ENCODE assay signal across 1 cellular context in the genomic region with DNA sequence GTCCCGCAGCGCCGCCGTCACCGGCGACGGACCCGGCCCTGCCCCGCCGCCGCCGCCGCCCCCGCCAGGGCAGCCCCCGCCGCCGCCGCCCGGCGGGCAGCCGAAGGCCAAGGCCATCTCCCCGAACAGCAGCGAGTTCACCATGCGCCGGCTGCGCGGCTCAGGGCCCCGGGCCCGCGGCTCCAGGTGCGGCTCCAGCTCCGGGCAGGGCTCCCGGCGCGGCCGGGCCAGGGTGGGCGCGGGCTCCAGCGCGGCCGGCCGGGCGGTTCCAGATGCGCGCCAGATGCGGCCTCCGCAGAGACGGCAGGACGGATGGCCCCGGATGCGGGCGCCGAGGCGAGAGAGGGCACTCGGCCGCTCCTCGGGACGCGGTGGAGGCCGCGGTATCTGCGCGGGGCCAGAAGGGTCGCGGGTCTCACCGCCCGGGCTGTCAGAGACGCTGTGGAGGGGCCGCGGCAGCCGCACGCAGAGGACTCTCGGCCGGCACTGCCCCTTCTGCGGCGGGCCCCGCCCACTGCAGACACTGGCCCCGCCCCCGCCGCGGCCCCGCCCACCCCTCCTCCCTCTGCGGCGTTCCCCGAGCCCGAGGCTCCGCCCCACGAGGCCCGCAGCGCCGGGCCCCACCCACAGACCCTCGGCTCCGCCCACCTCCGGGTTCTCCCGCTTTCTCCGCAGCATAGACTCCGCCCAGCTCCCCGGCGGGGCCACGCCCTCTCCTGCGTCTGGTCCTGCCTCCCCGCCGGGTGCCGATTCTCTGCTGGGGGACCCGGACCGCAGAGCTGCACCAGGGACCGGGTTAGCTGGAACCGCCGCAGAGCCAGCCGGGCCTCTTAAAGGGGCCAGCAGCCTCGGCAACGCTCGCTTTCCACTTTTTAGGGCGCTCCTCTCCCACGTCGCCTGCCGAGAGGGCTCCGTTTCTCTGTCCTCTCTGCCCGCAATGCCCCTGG.
A peak's percentile ranks its signal among the peaks of the same experiment; 100 is the strongest.
TF ChIP-seq lines count a peak whose summit lies in the region.

A gene (minus strand): TSS at position 488 of the 947 bp plus-strand sequence. CDS start 344 bp downstream, at position 144.

TF ChIP-seq in HepG2, 621 proteins besides CTCF, POLR2A, EP300 and RAD21 (continues in another document):
- TF ChIP-seq, protein P1, sequence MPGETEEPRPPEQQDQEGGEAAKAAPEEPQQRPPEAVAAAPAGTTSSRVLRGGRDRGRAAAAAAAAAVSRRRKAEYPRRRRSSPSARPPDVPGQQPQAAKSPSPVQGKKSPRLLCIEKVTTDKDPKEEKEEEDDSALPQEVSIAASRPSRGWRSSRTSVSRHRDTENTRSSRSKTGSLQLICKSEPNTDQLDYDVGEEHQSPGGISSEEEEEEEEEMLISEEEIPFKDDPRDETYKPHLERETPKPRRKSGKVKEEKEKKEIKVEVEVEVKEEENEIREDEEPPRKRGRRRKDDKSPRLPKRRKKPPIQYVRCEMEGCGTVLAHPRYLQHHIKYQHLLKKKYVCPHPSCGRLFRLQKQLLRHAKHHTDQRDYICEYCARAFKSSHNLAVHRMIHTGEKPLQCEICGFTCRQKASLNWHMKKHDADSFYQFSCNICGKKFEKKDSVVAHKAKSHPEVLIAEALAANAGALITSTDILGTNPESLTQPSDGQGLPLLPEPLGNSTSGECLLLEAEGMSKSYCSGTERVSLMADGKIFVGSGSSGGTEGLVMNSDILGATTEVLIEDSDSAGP (CRISPR knock-in tag; IDR thresholded peaks at IDR 0.05; ENCODE audit: borderline replicate concordance) = peak; percentile 99
- TF ChIP-seq ZSCAN21 (CRISPR knock-in tag; IDR thresholded peaks at IDR 0.05; ENCODE audit: borderline replicate concordance) (peak; percentile 49; the same call in 1 of the 2 replicates), FOSL2 (CRISPR knock-in tag; IDR thresholded peaks at IDR 0.05) (no peak), ZNF768 (CRISPR knock-in tag; IDR thresholded peaks at IDR 0.05) (no peak; the same call in 1 of the 2 replicates), TARDBP (CRISPR knock-in tag; IDR thresholded peaks at IDR 0.05) (0 out of 2 replicates have a peak, but pooled peaks have one; percentile 3), ZMYM4 (CRISPR knock-in tag; IDR thresholded peaks at IDR 0.05) (0 out of 2 replicates have a peak, but pooled peaks have one; percentile 37), HNRNPK (IDR thresholded peaks at IDR 0.05; ENCODE audit: low read depth, low read length, poor library complexity, severe bottlenecking) (peak; percentile 13), MYC (CRISPR knock-in tag; IDR thresholded peaks at IDR 0.05; ENCODE audit: borderline replicate concordance) (peak; percentile 20; the same call in 1 of the 2 replicates), SP5 (CRISPR knock-in tag; IDR thresholded peaks at IDR 0.05; ENCODE audit: borderline replicate concordance, low read depth) (no peak; the same call in 1 of the 2 replicates), ZMYM2 (CRISPR knock-in tag; IDR thresholded peaks at IDR 0.05) (no peak), RBAK (CRISPR knock-in tag; IDR thresholded peaks at IDR 0.05) (no peak), MIER2 (CRISPR knock-in tag; IDR thresholded peaks at IDR 0.05) (no peak), NAIF1 (CRISPR knock-in tag; IDR thresholded peaks at IDR 0.05; ENCODE audit: borderline replicate concordance) (no peak), POLR2AphosphoS5 (IDR thresholded peaks at IDR 0.05; ENCODE audit: low read depth, low read length) (peak; percentile 77), XBP1 (CRISPR knock-in tag; IDR thresholded peaks at IDR 0.05) (no peak), ZNF136 (CRISPR knock-in tag; IDR thresholded peaks at IDR 0.05; ENCODE audit: low read depth) (no peak), ELF1 (CRISPR knock-in tag; IDR thresholded peaks at IDR 0.05) (peak; percentile 20; the same call in 1 of the 2 replicates), GATAD1 (CRISPR knock-in tag; IDR thresholded peaks at IDR 0.05) (peak; percentile 9; the same call in 1 of the 2 replicates), SKI (IDR thresholded peaks at IDR 0.05; ENCODE audit: partially characterized antibody) (peak; percentile 61), ZNF772 (CRISPR knock-in tag; IDR thresholded peaks at IDR 0.05) (no peak), ZNF672 (CRISPR knock-in tag; IDR thresholded peaks at IDR 0.05) (no peak), KDM3A (CRISPR knock-in tag; IDR thresholded peaks at IDR 0.05; ENCODE audit: low read depth) (peak; percentile 17; the same call in 1 of the 2 replicates), ZSCAN31 (CRISPR knock-in tag; IDR thresholded peaks at IDR 0.05; ENCODE audit: low read depth) (0 out of 2 replicates have a peak, but pooled peaks have one; percentile 18), ZFP36L1 (CRISPR knock-in tag; IDR thresholded peaks at IDR 0.05) (no peak), REXO4 (CRISPR knock-in tag; IDR thresholded peaks at IDR 0.05; ENCODE audit: borderline replicate concordance) (no peak), ZBTB7A (CRISPR knock-in tag; IDR thresholded peaks at IDR 0.05) (0 out of 2 replicates have a peak, but pooled peaks have one; percentile 59), GLI4 (CRISPR knock-in tag; IDR thresholded peaks at IDR 0.05; ENCODE audit: borderline replicate concordance) (no peak), FOXJ3 (CRISPR knock-in tag; IDR thresholded peaks at IDR 0.05; ENCODE audit: borderline replicate concordance) (no peak), ARID2 (CRISPR knock-in tag; IDR thresholded peaks at IDR 0.05; ENCODE audit: borderline replicate concordance) (no peak), HOXA9 (CRISPR knock-in tag; IDR thresholded peaks at IDR 0.05; ENCODE audit: borderline replicate concordance) (no peak; the same call in 1 of the 2 replicates), NCOA5 (CRISPR knock-in tag; IDR thresholded peaks at IDR 0.05) (no peak), ZNF747 (CRISPR knock-in tag; IDR thresholded peaks at IDR 0.05; ENCODE audit: borderline replicate concordance) (no peak; the same call in 1 of the 2 replicates), ZNF557 (CRISPR knock-in tag; IDR thresholded peaks at IDR 0.05) (no peak), ZNF709 (CRISPR knock-in tag; IDR thresholded peaks at IDR 0.05) (no peak)
- TF ChIP-seq, protein P2, sequence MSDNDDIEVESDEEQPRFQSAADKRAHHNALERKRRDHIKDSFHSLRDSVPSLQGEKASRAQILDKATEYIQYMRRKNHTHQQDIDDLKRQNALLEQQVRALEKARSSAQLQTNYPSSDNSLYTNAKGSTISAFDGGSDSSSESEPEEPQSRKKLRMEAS (IDR thresholded peaks at IDR 0.05) = peak; percentile 39
- TF ChIP-seq, protein P3, sequence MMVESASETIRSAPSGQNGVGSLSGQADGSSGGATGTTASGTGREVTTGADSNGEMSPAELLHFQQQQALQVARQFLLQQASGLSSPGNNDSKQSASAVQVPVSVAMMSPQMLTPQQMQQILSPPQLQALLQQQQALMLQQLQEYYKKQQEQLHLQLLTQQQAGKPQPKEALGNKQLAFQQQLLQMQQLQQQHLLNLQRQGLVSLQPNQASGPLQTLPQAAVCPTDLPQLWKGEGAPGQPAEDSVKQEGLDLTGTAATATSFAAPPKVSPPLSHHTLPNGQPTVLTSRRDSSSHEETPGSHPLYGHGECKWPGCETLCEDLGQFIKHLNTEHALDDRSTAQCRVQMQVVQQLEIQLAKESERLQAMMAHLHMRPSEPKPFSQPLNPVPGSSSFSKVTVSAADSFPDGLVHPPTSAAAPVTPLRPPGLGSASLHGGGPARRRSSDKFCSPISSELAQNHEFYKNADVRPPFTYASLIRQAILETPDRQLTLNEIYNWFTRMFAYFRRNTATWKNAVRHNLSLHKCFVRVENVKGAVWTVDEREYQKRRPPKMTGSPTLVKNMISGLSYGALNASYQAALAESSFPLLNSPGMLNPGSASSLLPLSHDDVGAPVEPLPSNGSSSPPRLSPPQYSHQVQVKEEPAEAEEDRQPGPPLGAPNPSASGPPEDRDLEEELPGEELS (CRISPR knock-in tag; IDR thresholded peaks at IDR 0.05) = 0 out of 2 replicates have a peak, but pooled peaks have one; percentile 8
- TF ChIP-seq, protein P4, sequence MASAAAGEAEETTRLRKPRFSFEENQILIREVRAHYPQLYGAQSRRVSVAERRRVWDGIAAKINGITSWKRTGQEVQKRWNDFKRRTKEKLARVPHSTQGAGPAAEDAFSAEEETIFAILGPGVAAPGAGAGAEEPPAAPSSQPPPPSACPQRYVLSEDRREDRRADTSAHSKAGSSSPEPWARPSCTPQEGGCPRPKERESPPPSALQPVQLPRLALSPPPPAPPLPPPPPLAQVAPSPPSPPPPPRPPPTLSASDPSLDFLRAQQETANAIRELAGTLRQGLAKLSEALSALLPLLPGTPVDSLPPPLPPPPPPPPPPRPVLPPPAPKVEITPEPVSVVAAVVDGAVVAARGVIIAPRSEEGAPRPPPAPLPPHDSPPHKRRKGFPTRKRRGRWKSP (CRISPR knock-in tag; IDR thresholded peaks at IDR 0.05) = 0 out of 2 replicates have a peak, but pooled peaks have one; percentile 19
- TF ChIP-seq, protein P5, sequence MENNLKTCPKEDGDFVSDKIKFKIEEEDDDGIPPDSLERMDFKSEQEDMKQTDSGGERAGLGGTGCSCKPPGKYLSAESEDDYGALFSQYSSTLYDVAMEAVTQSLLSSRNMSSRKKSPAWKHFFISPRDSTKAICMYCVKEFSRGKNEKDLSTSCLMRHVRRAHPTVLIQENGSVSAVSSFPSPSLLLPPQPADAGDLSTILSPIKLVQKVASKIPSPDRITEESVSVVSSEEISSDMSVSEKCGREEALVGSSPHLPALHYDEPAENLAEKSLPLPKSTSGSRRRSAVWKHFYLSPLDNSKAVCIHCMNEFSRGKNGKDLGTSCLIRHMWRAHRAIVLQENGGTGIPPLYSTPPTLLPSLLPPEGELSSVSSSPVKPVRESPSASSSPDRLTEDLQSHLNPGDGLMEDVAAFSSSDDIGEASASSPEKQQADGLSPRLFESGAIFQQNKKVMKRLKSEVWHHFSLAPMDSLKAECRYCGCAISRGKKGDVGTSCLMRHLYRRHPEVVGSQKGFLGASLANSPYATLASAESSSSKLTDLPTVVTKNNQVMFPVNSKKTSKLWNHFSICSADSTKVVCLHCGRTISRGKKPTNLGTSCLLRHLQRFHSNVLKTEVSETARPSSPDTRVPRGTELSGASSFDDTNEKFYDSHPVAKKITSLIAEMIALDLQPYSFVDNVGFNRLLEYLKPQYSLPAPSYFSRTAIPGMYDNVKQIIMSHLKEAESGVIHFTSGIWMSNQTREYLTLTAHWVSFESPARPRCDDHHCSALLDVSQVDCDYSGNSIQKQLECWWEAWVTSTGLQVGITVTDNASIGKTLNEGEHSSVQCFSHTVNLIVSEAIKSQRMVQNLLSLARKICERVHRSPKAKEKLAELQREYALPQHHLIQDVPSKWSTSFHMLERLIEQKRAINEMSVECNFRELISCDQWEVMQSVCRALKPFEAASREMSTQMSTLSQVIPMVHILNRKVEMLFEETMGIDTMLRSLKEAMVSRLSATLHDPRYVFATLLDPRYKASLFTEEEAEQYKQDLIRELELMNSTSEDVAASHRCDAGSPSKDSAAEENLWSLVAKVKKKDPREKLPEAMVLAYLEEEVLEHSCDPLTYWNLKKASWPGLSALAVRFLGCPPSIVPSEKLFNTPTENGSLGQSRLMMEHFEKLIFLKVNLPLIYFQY (CRISPR knock-in tag; IDR thresholded peaks at IDR 0.05; ENCODE audit: borderline replicate concordance) = peak; percentile 65; the same call in 1 of the 2 replicates
- TF ChIP-seq, protein P6, sequence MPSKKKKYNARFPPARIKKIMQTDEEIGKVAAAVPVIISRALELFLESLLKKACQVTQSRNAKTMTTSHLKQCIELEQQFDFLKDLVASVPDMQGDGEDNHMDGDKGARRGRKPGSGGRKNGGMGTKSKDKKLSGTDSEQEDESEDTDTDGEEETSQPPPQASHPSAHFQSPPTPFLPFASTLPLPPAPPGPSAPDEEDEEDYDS (CRISPR knock-in tag; IDR thresholded peaks at IDR 0.05) = peak; percentile 74
- TF ChIP-seq, protein P7, sequence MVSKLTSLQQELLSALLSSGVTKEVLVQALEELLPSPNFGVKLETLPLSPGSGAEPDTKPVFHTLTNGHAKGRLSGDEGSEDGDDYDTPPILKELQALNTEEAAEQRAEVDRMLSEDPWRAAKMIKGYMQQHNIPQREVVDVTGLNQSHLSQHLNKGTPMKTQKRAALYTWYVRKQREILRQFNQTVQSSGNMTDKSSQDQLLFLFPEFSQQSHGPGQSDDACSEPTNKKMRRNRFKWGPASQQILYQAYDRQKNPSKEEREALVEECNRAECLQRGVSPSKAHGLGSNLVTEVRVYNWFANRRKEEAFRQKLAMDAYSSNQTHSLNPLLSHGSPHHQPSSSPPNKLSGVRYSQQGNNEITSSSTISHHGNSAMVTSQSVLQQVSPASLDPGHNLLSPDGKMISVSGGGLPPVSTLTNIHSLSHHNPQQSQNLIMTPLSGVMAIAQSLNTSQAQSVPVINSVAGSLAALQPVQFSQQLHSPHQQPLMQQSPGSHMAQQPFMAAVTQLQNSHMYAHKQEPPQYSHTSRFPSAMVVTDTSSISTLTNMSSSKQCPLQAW (CRISPR knock-in tag; IDR thresholded peaks at IDR 0.05) = peak; percentile 65; the same call in 1 of the 2 replicates
- TF ChIP-seq, protein P8, sequence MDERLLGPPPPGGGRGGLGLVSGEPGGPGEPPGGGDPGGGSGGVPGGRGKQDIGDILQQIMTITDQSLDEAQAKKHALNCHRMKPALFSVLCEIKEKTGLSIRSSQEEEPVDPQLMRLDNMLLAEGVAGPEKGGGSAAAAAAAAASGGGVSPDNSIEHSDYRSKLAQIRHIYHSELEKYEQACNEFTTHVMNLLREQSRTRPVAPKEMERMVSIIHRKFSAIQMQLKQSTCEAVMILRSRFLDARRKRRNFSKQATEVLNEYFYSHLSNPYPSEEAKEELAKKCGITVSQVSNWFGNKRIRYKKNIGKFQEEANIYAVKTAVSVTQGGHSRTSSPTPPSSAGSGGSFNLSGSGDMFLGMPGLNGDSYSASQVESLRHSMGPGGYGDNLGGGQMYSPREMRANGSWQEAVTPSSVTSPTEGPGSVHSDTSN (CRISPR knock-in tag; IDR thresholded peaks at IDR 0.05) = no peak
- TF ChIP-seq, protein P9, sequence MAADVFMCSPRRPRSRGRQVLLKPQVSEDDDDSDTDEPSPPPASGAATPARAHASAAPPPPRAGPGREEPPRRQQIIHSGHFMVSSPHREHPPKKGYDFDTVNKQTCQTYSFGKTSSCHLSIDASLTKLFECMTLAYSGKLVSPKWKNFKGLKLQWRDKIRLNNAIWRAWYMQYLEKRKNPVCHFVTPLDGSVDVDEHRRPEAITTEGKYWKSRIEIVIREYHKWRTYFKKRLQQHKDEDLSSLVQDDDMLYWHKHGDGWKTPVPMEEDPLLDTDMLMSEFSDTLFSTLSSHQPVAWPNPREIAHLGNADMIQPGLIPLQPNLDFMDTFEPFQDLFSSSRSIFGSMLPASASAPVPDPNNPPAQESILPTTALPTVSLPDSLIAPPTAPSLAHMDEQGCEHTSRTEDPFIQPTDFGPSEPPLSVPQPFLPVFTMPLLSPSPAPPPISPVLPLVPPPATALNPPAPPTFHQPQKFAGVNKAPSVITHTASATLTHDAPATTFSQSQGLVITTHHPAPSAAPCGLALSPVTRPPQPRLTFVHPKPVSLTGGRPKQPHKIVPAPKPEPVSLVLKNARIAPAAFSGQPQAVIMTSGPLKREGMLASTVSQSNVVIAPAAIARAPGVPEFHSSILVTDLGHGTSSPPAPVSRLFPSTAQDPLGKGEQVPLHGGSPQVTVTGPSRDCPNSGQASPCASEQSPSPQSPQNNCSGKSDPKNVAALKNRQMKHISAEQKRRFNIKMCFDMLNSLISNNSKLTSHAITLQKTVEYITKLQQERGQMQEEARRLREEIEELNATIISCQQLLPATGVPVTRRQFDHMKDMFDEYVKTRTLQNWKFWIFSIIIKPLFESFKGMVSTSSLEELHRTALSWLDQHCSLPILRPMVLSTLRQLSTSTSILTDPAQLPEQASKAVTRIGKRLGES (CRISPR knock-in tag; IDR thresholded peaks at IDR 0.05; ENCODE audit: borderline replicate concordance) = no peak
